Comparison of ENCODE assay signal across 8 cellular contexts in the genomic region with DNA sequence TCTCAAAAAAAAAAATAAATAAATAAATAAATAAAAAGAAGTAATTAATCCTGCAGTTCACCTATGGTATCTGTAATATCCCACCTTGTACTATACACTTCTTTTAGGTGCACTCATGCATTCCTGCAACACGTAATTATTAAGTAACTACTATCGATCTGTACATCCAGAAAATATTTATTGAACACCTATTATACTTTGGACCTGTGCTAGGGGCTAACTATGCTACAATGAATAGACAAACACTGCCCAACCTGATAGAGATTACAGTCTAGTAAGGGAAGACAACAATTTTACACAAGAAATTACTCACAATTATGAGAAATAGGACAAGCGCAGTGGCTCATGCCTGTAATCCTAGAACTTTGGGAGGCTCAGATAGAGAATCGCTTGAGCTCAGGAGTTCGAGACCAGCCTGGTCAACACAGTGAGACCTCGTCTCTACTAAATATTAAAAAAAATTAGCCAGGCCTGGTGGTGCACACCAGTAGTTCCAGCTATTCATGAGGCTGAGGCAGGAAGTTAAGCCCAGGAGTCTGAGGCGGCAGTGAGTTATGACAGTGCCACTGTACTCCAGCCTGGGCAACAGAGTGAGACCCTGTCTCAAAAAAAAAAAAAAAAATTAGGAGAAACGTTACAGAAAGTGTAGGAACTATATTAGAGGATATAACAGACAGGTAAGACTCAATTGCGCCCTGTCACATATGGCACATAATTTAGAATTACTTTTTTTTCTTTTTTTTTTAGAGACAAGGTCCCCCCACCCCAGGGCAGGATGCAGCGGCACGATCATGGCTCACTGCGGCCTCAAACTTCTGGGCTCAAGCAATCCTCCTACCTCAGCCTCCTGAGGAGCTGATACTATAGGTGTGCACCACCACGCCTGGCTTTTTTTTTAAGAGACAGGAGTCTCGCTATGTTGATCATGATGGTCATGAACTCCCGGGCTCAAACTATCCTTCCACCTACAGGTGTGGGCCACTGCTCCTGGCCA. TPM values are rescaled to one million over a fixed set of nuclear protein-coding genes. Genes with fewer than 3 reads are reported as not detected.
DNase-seq lines count a peak whose midpoint lies in the region; TF ChIP-seq lines count a peak whose summit lies in the region.

No MANE protein-coding gene starts in this region.

- TF ChIP-seq CTCF in GM12865 (IDR thresholded peaks at IDR 0.05; ENCODE audit: insufficient read depth, low read depth, low read length, missing control alignments) = no peak
- TF ChIP-seq CTCF in fibroblast of lung (conservative IDR thresholded peaks at IDR 0.05 in 1 of 2, IDR thresholded peaks at IDR 0.05 in 1 of 2; ENCODE audit: low read depth in 1 of 2, low read length in 2 of 2) = no peak

- peak overlapping the region; percentile 84 for H3K4me2 ChIP-seq in fibroblast of lung (ENCODE audit: extremely low read depth, insufficient read depth, low read length)

- H2AFZ ChIP-seq in fibroblast of lung (ENCODE audit: low read length) = no peak overlapping the region

- peak overlapping the region; percentile 91 for H3K4me3 ChIP-seq in GM12865 (ENCODE audit: low read depth, low read length)
- peak overlapping the region; percentile 59 for H3K4me3 ChIP-seq in SJSA1
- H3K4me3 ChIP-seq in fibroblast of lung (replicated peaks in 1 of 4; ENCODE audit: control extremely low read depth in 1 of 4, insufficient read depth in 1 of 4, low read depth in 3 of 4, low read length in 4 of 4) = peak overlapping the region; percentile 74 to 93 (median 84)
- H3K4me3 ChIP-seq in skeletal muscle cell (ENCODE audit: low read depth, low read length) = peak overlapping the region; percentile 56

- no peak overlapping the region for H3K9ac ChIP-seq in fibroblast of lung (ENCODE audit: insufficient read depth, low read length)

- peaks cover 18% of the 10 kb centered on the region for H3K79me2 ChIP-seq in fibroblast of lung (ENCODE audit: control insufficient read depth, insufficient read depth, low read length)

- no peak overlapping the region for H3K27ac ChIP-seq in SJSA1
- H3K27ac ChIP-seq in fibroblast of lung (ENCODE audit: insufficient read depth, low read length) = peak overlapping the region; percentile 77

- H3K4me1 ChIP-seq in SJSA1 (replicated peaks) = no peaks in the 10 kb centered on the region; the same call in 1 of the 2 replicates
- H3K4me1 ChIP-seq in fibroblast of lung (ENCODE audit: control insufficient read depth, extremely low read depth, insufficient read depth, low read length) = peaks cover 3% of the 10 kb centered on the region

- H3K27me3 ChIP-seq in SJSA1 (replicated peaks) = peaks cover 5% of the 10 kb centered on the region; the same call in 1 of the 2 replicates
- H3K27me3 ChIP-seq in fibroblast of lung (ENCODE audit: control insufficient read depth, insufficient read depth, low read length) = no peaks in the 10 kb centered on the region

- H4K20me1 ChIP-seq in fibroblast of lung (ENCODE audit: control insufficient read depth, extremely low read depth, insufficient read depth, low read length) = no peaks in the 10 kb centered on the region

- no peaks in the 10 kb centered on the region for H3K36me3 ChIP-seq in SJSA1
- no peaks in the 10 kb centered on the region for H3K36me3 ChIP-seq in fibroblast of lung (ENCODE audit: control insufficient read depth, insufficient read depth, low read length)

- no peak for DNase-seq in GM12865 (ENCODE audit: low read depth)
- DNase-seq in SJSA1 (ENCODE audit: low read depth in 1 of 2, low spot score in 2 of 2) = no peak
- DNase-seq in fibroblast of lung (ENCODE audit: low read depth in 2 of 2) = no peak
- DNase-seq in skeletal muscle cell (ENCODE audit: low read depth) = no peak
- no peak for DNase-seq in hypothalamus (lab: John Stamatoyannopoulos, UW)
- DNase-seq in GF-D8 (lab: John Stamatoyannopoulos, UW) = no peak
- DNase-seq in H4 (ENCODE audit: low spot score) = no peak
- DNase-seq in globus pallidus (ENCODE audit: low spot score) = no peak

- no peaks in the 10 kb centered on the region for H3K9me3 ChIP-seq in SJSA1 (replicated peaks)
- H3K9me3 ChIP-seq in fibroblast of lung (ENCODE audit: control insufficient read depth, insufficient read depth, low read depth, low read length) = no peaks in the 10 kb centered on the region

RNA-seq across cellular contexts. Expression of gene NRDE2, which starts 1.2 kb away (rescaled TPM):
- total RNA-seq in SJSA1 (2014; rRNA removed; shearing (Covaris generic)) = 8.6 and 9.1 TPM in 2 replicates
- 9.2 and 9.7 TPM in 2 replicates for total RNA-seq in fibroblast of lung
- polyA plus RNA-seq in fibroblast of lung = 6.3 and 7.0 TPM in 2 replicates
- 7.6 and 8.7 TPM in 2 replicates for polyA plus RNA-seq in fibroblast of lung (2012)
- polyA minus RNA-seq in fibroblast of lung (ENCODE audit: low replicate concordance) = 9.4 and 11.1 TPM in 2 replicates
- total RNA-seq in H4 (2014; rRNA removed; shearing (Covaris generic)) = 3.6 and 3.8 TPM in 2 replicates
